ENCODE assay signal across 1 cellular context in genomic region chr5:141968914-141969608, GRCh38.
TF ChIP-seq lines count a peak whose summit lies in the region.

A gene with protein sequence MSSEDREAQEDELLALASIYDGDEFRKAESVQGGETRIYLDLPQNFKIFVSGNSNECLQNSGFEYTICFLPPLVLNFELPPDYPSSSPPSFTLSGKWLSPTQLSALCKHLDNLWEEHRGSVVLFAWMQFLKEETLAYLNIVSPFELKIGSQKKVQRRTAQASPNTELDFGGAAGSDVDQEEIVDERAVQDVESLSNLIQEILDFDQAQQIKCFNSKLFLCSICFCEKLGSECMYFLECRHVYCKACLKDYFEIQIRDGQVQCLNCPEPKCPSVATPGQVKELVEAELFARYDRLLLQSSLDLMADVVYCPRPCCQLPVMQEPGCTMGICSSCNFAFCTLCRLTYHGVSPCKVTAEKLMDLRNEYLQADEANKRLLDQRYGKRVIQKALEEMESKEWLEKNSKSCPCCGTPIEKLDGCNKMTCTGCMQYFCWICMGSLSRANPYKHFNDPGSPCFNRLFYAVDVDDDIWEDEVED (plus strand): TSS chr5:141969105. CDS start chr5:141973589, 4,484 bp downstream.

TF ChIP-seq in HepG2, 621 proteins besides CTCF, POLR2A, EP300 and RAD21 (continued from another document and continues in another):
- TF ChIP-seq HMGXB4 (CRISPR knock-in tag; IDR thresholded peaks at IDR 0.05; ENCODE audit: borderline replicate concordance in 1 of 2, low read depth in 1 of 2) (peak; percentile 93 to 99), MTA1 (CRISPR knock-in tag; IDR thresholded peaks at IDR 0.05; ENCODE audit: borderline replicate concordance) (peak; percentile 93), HMG20B (CRISPR knock-in tag; conservative IDR thresholded peaks at IDR 0.05) (no peak), MXI1 (IDR thresholded peaks at IDR 0.05; ENCODE audit: borderline replicate concordance, low read depth, low read length) (peak; percentile 72; the same call in 1 of the 3 replicates), MEIS2 (CRISPR knock-in tag; IDR thresholded peaks at IDR 0.05) (peak; percentile 82), PHB2 (IDR thresholded peaks at IDR 0.05; ENCODE audit: partially characterized antibody) (no peak), ZNF232 (CRISPR knock-in tag; IDR thresholded peaks at IDR 0.05; ENCODE audit: borderline replicate concordance) (peak; percentile 74; the same call in 1 of the 2 replicates), ZNF431 (CRISPR knock-in tag; IDR thresholded peaks at IDR 0.05; ENCODE audit: borderline replicate concordance, low read depth) (no peak; the same call in 1 of the 2 replicates), IRX3 (CRISPR knock-in tag; IDR thresholded peaks at IDR 0.05; ENCODE audit: borderline replicate concordance, low read depth) (peak; percentile 26; the same call in 1 of the 2 replicates), NR2F6 (IDR thresholded peaks at IDR 0.05) (no peak), NR2F6 (CRISPR knock-in tag; IDR thresholded peaks at IDR 0.05) (no peak; the same call in 1 of the 2 replicates), ZNF800 (CRISPR knock-in tag; IDR thresholded peaks at IDR 0.05) (peak; percentile 75; the same call in 1 of the 2 replicates), NRL (CRISPR knock-in tag; IDR thresholded peaks at IDR 0.05; ENCODE audit: borderline replicate concordance) (peak; percentile 98), ZNF530 (CRISPR knock-in tag; IDR thresholded peaks at IDR 0.05; ENCODE audit: low read depth) (no peak), ZNF709 (CRISPR knock-in tag; IDR thresholded peaks at IDR 0.05) (peak; percentile 81; the same call in 1 of the 2 replicates), NFE2 (CRISPR knock-in tag; IDR thresholded peaks at IDR 0.05) (no peak), SRF (IDR thresholded peaks at IDR 0.05; ENCODE audit: low read depth, low read length) (no peak), MYC (CRISPR knock-in tag; IDR thresholded peaks at IDR 0.05; ENCODE audit: borderline replicate concordance) (peak; percentile 84), THAP11 (CRISPR knock-in tag; IDR thresholded peaks at IDR 0.05) (peak; percentile 86), TAF1 (CRISPR knock-in tag; IDR thresholded peaks at IDR 0.05) (peak; percentile 95), ZNF282 (IDR thresholded peaks at IDR 0.05; ENCODE audit: partially characterized antibody) (no peak), MATR3 (CRISPR knock-in tag; IDR thresholded peaks at IDR 0.05) (no peak), ZBTB14 (CRISPR knock-in tag; IDR thresholded peaks at IDR 0.05) (peak; percentile 31; the same call in 1 of the 2 replicates), ZNF546 (CRISPR knock-in tag; conservative IDR thresholded peaks at IDR 0.05) (peak; percentile 63; the same call in 1 of the 2 replicates), SCMH1 (CRISPR knock-in tag; IDR thresholded peaks at IDR 0.05; ENCODE audit: borderline replicate concordance) (no peak), SMAD1 (CRISPR knock-in tag; IDR thresholded peaks at IDR 0.05; ENCODE audit: borderline replicate concordance, low read depth) (no peak), ZNF576 (CRISPR knock-in tag; IDR thresholded peaks at IDR 0.05) (0 out of 2 replicates have a peak, but pooled peaks have one; percentile 82), ZBTB38 (CRISPR knock-in tag; IDR thresholded peaks at IDR 0.05) (peak; percentile 90), ZNF691 (CRISPR knock-in tag; IDR thresholded peaks at IDR 0.05; ENCODE audit: borderline replicate concordance, low read depth) (peak; percentile 83; the same call in 1 of the 2 replicates), ZNF841 (CRISPR knock-in tag; IDR thresholded peaks at IDR 0.05; ENCODE audit: borderline replicate concordance) (no peak), FOXC1 (CRISPR knock-in tag; IDR thresholded peaks at IDR 0.05; ENCODE audit: borderline replicate concordance) (peak; percentile 77; the same call in 1 of the 2 replicates), POLR2AphosphoS2 (IDR thresholded peaks at IDR 0.05; ENCODE audit: low read depth, low read length) (no peak), ZNF839 (CRISPR knock-in tag; IDR thresholded peaks at IDR 0.05; ENCODE audit: borderline replicate concordance) (no peak), BRF2 (CRISPR knock-in tag; IDR thresholded peaks at IDR 0.05) (no peak)
- TF ChIP-seq, protein P1, sequence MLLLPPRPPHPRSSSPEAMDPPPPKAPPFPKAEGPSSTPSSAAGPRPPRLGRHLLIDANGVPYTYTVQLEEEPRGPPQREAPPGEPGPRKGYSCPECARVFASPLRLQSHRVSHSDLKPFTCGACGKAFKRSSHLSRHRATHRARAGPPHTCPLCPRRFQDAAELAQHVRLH (CRISPR knock-in tag; IDR thresholded peaks at IDR 0.05; ENCODE audit: borderline replicate concordance, low read depth), result peak; percentile 84; the same call in 1 of the 2 replicates
- TF ChIP-seq, protein P2, sequence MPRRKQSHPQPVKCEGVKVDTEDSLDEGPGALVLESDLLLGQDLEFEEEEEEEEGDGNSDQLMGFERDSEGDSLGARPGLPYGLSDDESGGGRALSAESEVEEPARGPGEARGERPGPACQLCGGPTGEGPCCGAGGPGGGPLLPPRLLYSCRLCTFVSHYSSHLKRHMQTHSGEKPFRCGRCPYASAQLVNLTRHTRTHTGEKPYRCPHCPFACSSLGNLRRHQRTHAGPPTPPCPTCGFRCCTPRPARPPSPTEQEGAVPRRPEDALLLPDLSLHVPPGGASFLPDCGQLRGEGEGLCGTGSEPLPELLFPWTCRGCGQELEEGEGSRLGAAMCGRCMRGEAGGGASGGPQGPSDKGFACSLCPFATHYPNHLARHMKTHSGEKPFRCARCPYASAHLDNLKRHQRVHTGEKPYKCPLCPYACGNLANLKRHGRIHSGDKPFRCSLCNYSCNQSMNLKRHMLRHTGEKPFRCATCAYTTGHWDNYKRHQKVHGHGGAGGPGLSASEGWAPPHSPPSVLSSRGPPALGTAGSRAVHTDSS (CRISPR knock-in tag; conservative IDR thresholded peaks at IDR 0.05), result no peak
- TF ChIP-seq, protein P3, sequence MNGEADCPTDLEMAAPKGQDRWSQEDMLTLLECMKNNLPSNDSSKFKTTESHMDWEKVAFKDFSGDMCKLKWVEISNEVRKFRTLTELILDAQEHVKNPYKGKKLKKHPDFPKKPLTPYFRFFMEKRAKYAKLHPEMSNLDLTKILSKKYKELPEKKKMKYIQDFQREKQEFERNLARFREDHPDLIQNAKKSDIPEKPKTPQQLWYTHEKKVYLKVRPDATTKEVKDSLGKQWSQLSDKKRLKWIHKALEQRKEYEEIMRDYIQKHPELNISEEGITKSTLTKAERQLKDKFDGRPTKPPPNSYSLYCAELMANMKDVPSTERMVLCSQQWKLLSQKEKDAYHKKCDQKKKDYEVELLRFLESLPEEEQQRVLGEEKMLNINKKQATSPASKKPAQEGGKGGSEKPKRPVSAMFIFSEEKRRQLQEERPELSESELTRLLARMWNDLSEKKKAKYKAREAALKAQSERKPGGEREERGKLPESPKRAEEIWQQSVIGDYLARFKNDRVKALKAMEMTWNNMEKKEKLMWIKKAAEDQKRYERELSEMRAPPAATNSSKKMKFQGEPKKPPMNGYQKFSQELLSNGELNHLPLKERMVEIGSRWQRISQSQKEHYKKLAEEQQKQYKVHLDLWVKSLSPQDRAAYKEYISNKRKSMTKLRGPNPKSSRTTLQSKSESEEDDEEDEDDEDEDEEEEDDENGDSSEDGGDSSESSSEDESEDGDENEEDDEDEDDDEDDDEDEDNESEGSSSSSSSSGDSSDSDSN (CRISPR knock-in tag; IDR thresholded peaks at IDR 0.05), result peak; percentile 100
- TF ChIP-seq, protein P4, sequence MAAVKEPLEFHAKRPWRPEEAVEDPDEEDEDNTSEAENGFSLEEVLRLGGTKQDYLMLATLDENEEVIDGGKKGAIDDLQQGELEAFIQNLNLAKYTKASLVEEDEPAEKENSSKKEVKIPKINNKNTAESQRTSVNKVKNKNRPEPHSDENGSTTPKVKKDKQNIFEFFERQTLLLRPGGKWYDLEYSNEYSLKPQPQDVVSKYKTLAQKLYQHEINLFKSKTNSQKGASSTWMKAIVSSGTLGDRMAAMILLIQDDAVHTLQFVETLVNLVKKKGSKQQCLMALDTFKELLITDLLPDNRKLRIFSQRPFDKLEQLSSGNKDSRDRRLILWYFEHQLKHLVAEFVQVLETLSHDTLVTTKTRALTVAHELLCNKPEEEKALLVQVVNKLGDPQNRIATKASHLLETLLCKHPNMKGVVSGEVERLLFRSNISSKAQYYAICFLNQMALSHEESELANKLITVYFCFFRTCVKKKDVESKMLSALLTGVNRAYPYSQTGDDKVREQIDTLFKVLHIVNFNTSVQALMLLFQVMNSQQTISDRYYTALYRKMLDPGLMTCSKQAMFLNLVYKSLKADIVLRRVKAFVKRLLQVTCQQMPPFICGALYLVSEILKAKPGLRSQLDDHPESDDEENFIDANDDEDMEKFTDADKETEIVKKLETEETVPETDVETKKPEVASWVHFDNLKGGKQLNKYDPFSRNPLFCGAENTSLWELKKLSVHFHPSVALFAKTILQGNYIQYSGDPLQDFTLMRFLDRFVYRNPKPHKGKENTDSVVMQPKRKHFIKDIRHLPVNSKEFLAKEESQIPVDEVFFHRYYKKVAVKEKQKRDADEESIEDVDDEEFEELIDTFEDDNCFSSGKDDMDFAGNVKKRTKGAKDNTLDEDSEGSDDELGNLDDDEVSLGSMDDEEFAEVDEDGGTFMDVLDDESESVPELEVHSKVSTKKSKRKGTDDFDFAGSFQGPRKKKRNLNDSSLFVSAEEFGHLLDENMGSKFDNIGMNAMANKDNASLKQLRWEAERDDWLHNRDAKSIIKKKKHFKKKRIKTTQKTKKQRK (IDR thresholded peaks at IDR 0.05; ENCODE audit: low read length), result no peak
- TF ChIP-seq, protein P5, sequence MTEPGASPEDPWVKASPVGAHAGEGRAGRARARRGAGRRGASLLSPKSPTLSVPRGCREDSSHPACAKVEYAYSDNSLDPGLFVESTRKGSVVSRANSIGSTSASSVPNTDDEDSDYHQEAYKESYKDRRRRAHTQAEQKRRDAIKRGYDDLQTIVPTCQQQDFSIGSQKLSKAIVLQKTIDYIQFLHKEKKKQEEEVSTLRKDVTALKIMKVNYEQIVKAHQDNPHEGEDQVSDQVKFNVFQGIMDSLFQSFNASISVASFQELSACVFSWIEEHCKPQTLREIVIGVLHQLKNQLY (CRISPR knock-in tag; IDR thresholded peaks at IDR 0.05), result no peak
- TF ChIP-seq, protein P6, sequence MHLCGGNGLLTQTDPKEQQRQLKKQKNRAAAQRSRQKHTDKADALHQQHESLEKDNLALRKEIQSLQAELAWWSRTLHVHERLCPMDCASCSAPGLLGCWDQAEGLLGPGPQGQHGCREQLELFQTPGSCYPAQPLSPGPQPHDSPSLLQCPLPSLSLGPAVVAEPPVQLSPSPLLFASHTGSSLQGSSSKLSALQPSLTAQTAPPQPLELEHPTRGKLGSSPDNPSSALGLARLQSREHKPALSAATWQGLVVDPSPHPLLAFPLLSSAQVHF (CRISPR knock-in tag; IDR thresholded peaks at IDR 0.05), result no peak
